In genomic region chr11:134730596-134731538, GRCh38 we compare ENCODE assay signal across 14 cellular contexts.
"Had no signal": no experiment of that assay in that cellular context is flagged by ENCODE, and none has a peak within 500 bp of the region (broad histone marks: within the 10 kb centered on the region; RNA-seq: fewer than 3 reads in every experiment).

No MANE protein-coding gene starts in this region.

- H3K36me3 Mint-ChIP-seq: activated naive CD4-positive, alpha-beta T cell treated with anti-CD3 and anti-CD28 coated beads, Interleukin-2, amount 10 ng/mL, durations not matched to agents 7 days and 5 days; stimulated activated effector memory CD8-positive, alpha-beta T cell treated with anti-CD3 and anti-CD28 coated beads, Interleukin-12 subunit alpha, Interleukin-12 subunit beta, amount 100 ng/mL, for 72 hours had no signal

- H3K4me3 Mint-ChIP-seq: activated naive CD4-positive, alpha-beta T cell treated with anti-CD3 and anti-CD28 coated beads, Interleukin-2, amount 10 ng/mL, durations not matched to agents 7 days and 5 days; dendritic cell treated with granulocyte-macrophage colony-stimulating factor and Interleukin-4, amounts not matched to agents 40 ng/mL and 50 ng/mL, for 4 days; neural crest cell; stimulated activated effector memory CD8-positive, alpha-beta T cell treated with anti-CD3 and anti-CD28 coated beads, Interleukin-12 subunit alpha, Interleukin-12 subunit beta, amount 100 ng/mL, for 72 hours had no signal

- H3K4me2 ChIP-seq: smooth muscle cell had no signal

- ATAC-seq: left lobe of liver; right cardiac atrium; stimulated activated effector memory CD8-positive, alpha-beta T cell treated with anti-CD3 and anti-CD28 coated beads, Interleukin-12 subunit alpha, Interleukin-12 subunit beta, amount 100 ng/mL, for 72 hours had no signal

- H3K27me3 Mint-ChIP-seq: dendritic cell treated with granulocyte-macrophage colony-stimulating factor and Interleukin-4, amounts not matched to agents 40 ng/mL and 50 ng/mL, for 4 days had no signal

- H3K4me1 Mint-ChIP-seq: activated naive CD4-positive, alpha-beta T cell treated with anti-CD3 and anti-CD28 coated beads, Interleukin-2, amount 10 ng/mL, durations not matched to agents 7 days and 5 days; stimulated activated effector memory CD8-positive, alpha-beta T cell treated with anti-CD3 and anti-CD28 coated beads, Interleukin-12 subunit alpha, Interleukin-12 subunit beta, amount 100 ng/mL, for 72 hours had no signal

- H3K36me3 ChIP-seq: adrenal gland, esophagus muscularis mucosa had no signal

- H3K4me3 ChIP-seq: adrenal gland, esophagus muscularis mucosa, SK-N-MC, smooth muscle cell had no signal

- DNase-seq: activated CD4-positive, alpha-beta T cell treated with anti-CD3 and anti-CD28 coated beads, Interleukin-2, amount 50 U/mL, for 1 hour; activated CD4-positive, CD25-positive, alpha-beta regulatory T cell; activated naive CD4-positive, alpha-beta T cell treated with anti-CD3 and anti-CD28 coated beads, Interleukin-2, amount 10 ng/mL, durations not matched to agents 7 days and 5 days; mammary epithelial cell; right cardiac atrium had no signal

- H3K9me3 Mint-ChIP-seq: activated naive CD4-positive, alpha-beta T cell treated with anti-CD3 and anti-CD28 coated beads, Interleukin-2, amount 10 ng/mL, durations not matched to agents 7 days and 5 days; activated T-helper 2 cell treated with anti-CD3 and anti-CD28 coated beads, Interferon-gamma antibody, Interleukin-2, Interleukin-4, amounts not matched to agents 10 μg/mL and 5 μg/mL and 100 μg/mL, durations not matched to agents 14 hours and 24 hours and 36 hours; dendritic cell treated with granulocyte-macrophage colony-stimulating factor and Interleukin-4, amounts not matched to agents 40 ng/mL and 50 ng/mL, for 4 days; neural crest cell; stimulated activated effector memory CD8-positive, alpha-beta T cell treated with anti-CD3 and anti-CD28 coated beads, Interleukin-12 subunit alpha, Interleukin-12 subunit beta, amount 100 ng/mL, for 72 hours had no signal

- H3K27ac Mint-ChIP-seq: activated naive CD4-positive, alpha-beta T cell treated with anti-CD3 and anti-CD28 coated beads, Interleukin-2, amount 10 ng/mL, durations not matched to agents 7 days and 5 days; activated T-helper 2 cell treated with anti-CD3 and anti-CD28 coated beads, Interferon-gamma antibody, Interleukin-2, Interleukin-4, amounts not matched to agents 10 μg/mL and 5 μg/mL and 100 μg/mL, durations not matched to agents 14 hours and 24 hours and 36 hours; dendritic cell treated with granulocyte-macrophage colony-stimulating factor and Interleukin-4, amounts not matched to agents 40 ng/mL and 50 ng/mL, for 4 days; stimulated activated effector memory CD8-positive, alpha-beta T cell treated with anti-CD3 and anti-CD28 coated beads, Interleukin-12 subunit alpha, Interleukin-12 subunit beta, amount 100 ng/mL, for 72 hours had no signal

- H3K27me3 ChIP-seq: adrenal gland, esophagus muscularis mucosa had no signal

- H3K27ac ChIP-seq: adrenal gland, esophagus muscularis mucosa, SK-N-MC had no signal

- H3K9me3 ChIP-seq: adrenal gland, esophagus muscularis mucosa had no signal
